ENCODE assay signal across 8 cellular contexts in the genomic region with DNA sequence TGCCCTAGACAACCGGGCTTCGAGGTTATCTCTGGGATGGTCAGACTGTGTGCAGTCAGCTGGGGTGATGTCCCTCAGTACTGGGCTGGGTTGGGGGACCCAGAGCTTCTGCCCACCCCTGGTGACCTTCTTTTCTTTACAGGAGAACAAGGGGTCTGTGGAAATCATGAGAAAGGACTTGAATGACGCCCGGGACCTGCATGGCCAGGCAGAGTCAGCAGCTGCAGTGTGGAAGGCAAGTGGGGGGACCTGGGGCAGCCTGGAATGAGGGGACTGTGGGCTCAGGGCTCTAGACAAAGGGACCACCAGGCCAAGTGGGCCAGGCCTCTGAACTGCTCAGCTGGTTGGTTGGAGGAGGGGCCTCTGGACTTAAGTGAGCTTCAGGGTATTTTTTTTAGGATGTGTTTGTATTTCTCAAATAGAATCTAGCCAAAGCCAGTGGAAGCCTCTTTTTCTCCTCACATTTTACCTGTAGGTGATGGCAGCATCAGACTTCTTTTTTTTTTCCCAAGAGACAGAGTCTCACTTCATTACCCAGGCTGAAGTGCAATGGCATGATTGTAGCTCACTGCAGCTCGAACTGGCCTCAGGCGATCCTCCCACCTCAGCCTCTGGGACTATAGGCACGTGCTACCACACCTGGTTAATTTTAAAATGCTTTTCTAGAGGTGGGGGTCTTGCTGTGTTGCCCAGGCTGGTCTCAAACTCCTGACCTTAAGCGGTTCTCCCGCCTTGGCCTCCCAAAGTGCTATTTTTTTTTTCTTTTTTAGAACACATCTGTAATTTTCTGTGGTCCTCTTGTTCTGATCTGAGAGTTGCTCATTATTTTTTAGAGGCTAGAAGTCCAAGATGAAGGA. TPM values are rescaled to one million over a fixed set of nuclear protein-coding genes. Genes with fewer than 3 reads are reported as not detected.
A peak's percentile ranks its signal among the peaks of the same experiment; 100 is the strongest.
DNase-seq lines count a peak whose midpoint lies in the region; ATAC-seq, FAIRE-seq and TF ChIP-seq lines count a peak whose summit lies in the region.

No MANE protein-coding gene starts in this region.

- FAIRE-seq in pancreas (lab: Jason Lieb, UNC), result no peak
- no peak for FAIRE-seq in small intestine (lab: Jason Lieb, UNC)

- WGBS in pancreas, 2 donors, result 79 to 84% methylated on average over 9 of the region's 9 CpGs
- 78 to 91% (median 89%) methylated on average over 9 of the region's 9 CpGs for WGBS in small intestine, 3 donors

- H3K4me1 ChIP-seq in ES-I3 (ENCODE audit: insufficient read depth, low read length) (peaks cover 7% of the 10 kb centered on the region; the same call in 1 of the 2 replicates), NT2/D1 (ENCODE audit: insufficient read depth, insufficient read length) (peaks cover 4% of the 10 kb centered on the region), pancreas (peaks cover 4 to 22% (median 13%) of the 10 kb centered on the region in 3 donors), small intestine (ENCODE audit: control insufficient read depth in 2 of 2, insufficient read depth in 1 of 2, low read depth in 1 of 2, low read length in 1 of 2) (peaks cover 0 to 6% of the 10 kb centered on the region in 2 donors)
- H3K4me1 ChIP-seq in effector memory CD4-positive, alpha-beta T cell (ENCODE audit: control insufficient read depth, insufficient read depth, low read length, poor library complexity, severe bottlenecking), result peaks cover 24% of the 10 kb centered on the region

- H3K9me3 ChIP-seq in ES-I3 (ENCODE audit: control insufficient read depth, insufficient read depth, low read length), result no peaks in the 10 kb centered on the region
- no peaks in the 10 kb centered on the region for H3K9me3 ChIP-seq in NT2/D1 (ENCODE audit: insufficient read depth, low read length)
- H3K9me3 ChIP-seq in effector memory CD4-positive, alpha-beta T cell (ENCODE audit: control insufficient read depth, low read length), result no peaks in the 10 kb centered on the region
- no peaks in the 10 kb centered on the region for H3K9me3 ChIP-seq in pancreas
- no peaks in the 10 kb centered on the region for H3K9me3 ChIP-seq in small intestine (ENCODE audit: control insufficient read depth, low read depth)

- no peak for DNase-seq in NT2/D1 (ENCODE audit: low read depth, low spot score)
- DNase-seq in effector memory CD4-positive, alpha-beta T cell, result no peak
- DNase-seq in pancreas, result no peak
- DNase-seq in islet precursor cell, result no peak
- no peak for DNase-seq in small intestine
- DNase-seq in effector CD4-positive, alpha-beta T cell, result no peak
- no peak for DNase-seq in MV-4-11 (lab: John Stamatoyannopoulos, UW)

- H3K36me3 ChIP-seq in ES-I3 (ENCODE audit: insufficient read depth, low read length), result 0 out of 2 replicates have a peak, but pooled peaks cover 12% of the 10 kb centered on the region
- H3K36me3 ChIP-seq in NT2/D1 (ENCODE audit: insufficient read depth, insufficient read length, low read length), result peaks cover 43% of the 10 kb centered on the region
- H3K36me3 ChIP-seq in effector memory CD4-positive, alpha-beta T cell (ENCODE audit: control insufficient read depth, insufficient read depth, low read length), result peaks cover 22% of the 10 kb centered on the region
- peaks cover 0 to 33% (median 2%) of the 10 kb centered on the region in 3 donors for H3K36me3 ChIP-seq in pancreas
- H3K36me3 ChIP-seq in small intestine (ENCODE audit: control insufficient read depth in 2 of 2, insufficient read depth in 2 of 2, low read length in 2 of 2), result peaks cover 0 to 11% of the 10 kb centered on the region in 2 donors

- H3K4me3 ChIP-seq in NT2/D1 (ENCODE audit: insufficient read length, low read depth) (peak overlapping the region; percentile 100), pancreas (peak overlapping the region in 3 of 4 donors; percentile 69 to 95 (median 73)), small intestine (ENCODE audit: low read depth in 1 of 2, low read length in 2 of 2) (no peak overlapping the region)
- H3K4me3 ChIP-seq in effector memory CD4-positive, alpha-beta T cell (ENCODE audit: insufficient read depth, low read depth, low read length, poor library complexity, severe bottlenecking), result peak overlapping the region; percentile 61

- H3K9ac ChIP-seq in ES-I3 (ENCODE audit: low read depth, low read length), result peak overlapping the region; percentile 77
- H3K9ac ChIP-seq in NT2/D1 (ENCODE audit: insufficient read length, low read depth), result peak overlapping the region; percentile 91

- ATAC-seq in pancreas, result no peak

- H3K27me3 ChIP-seq in NT2/D1 (ENCODE audit: insufficient read depth, insufficient read length) (no peaks in the 10 kb centered on the region), pancreas (no peaks in the 10 kb centered on the region), small intestine (ENCODE audit: control insufficient read depth in 2 of 2, insufficient read depth in 2 of 2, low read length in 2 of 2) (no peaks in the 10 kb centered on the region)
- no peaks in the 10 kb centered on the region for H3K27me3 ChIP-seq in effector memory CD4-positive, alpha-beta T cell (replicated peaks; ENCODE audit: control insufficient read depth, insufficient read depth, low read length, poor library complexity, severe bottlenecking)

- H3K27ac ChIP-seq in effector memory CD4-positive, alpha-beta T cell (ENCODE audit: insufficient read depth, low read length, poor library complexity, severe bottlenecking), result no peak overlapping the region
- H3K27ac ChIP-seq in pancreas, result no peak overlapping the region
- no peak overlapping the region for H3K27ac ChIP-seq in small intestine (ENCODE audit: low read depth in 1 of 2, low read length in 1 of 2)

- intact Hi-C loops in pancreas (cut with DNase I), result no loop called here

- no peak for TF ChIP-seq CTCF in pancreas (IDR thresholded peaks at IDR 0.05)

RNA-seq across cellular contexts. Expression of a gene that starts 1.9 kb away (rescaled TPM):
- total RNA-seq in pancreas, result 10 to 100 TPM; 50.7 to 60.2 (median 54.1) TPM
- polyA plus RNA-seq in pancreas (10 to 100 TPM; 16.0 to 23.2 TPM), small intestine (10 to 100 TPM; 25.5 to 44.8 (median 28.6) TPM)

Comparison
In these comparisons a context has a peak if more than half of its experiments do, and no peak if none do; other contexts are left out.
1. H3K4me3 ChIP-seq: peak in NT2/D1 (single experiment), effector memory CD4-positive, alpha-beta T cell (single experiment) and pancreas (3 of 4); none in small intestine (0 of 2).